16 cellular contexts compared by ENCODE assay signal in genomic region chr1:5742801-5743200, GRCh38.
A peak's percentile ranks its signal among the peaks of the same experiment; 100 is the strongest.
DNase-seq lines count a peak whose midpoint lies in the region; ATAC-seq and TF ChIP-seq lines count a peak whose summit lies in the region.
"Had no signal": no experiment of that assay in that cellular context is flagged by ENCODE, and none has a peak within 500 bp of the region (broad histone marks: within the 10 kb centered on the region; RNA-seq: fewer than 3 reads in every experiment).

No MANE protein-coding gene starts in this region.

- H3K4me1 ChIP-seq in BLaER1 = peaks cover 87% of the 10 kb centered on the region
- no peaks in the 10 kb centered on the region for H3K4me1 ChIP-seq in Peyer's patch
- no peaks in the 10 kb centered on the region for H3K4me1 ChIP-seq in right lobe of liver
- H3K4me1 ChIP-seq in sigmoid colon = no peaks in the 10 kb centered on the region
- H3K4me1 ChIP-seq: SJCRH30 had no signal

- H3K27me3 ChIP-seq in BLaER1 (no peaks in the 10 kb centered on the region), Peyer's patch (no peaks in the 10 kb centered on the region), right lobe of liver (no peaks in the 10 kb centered on the region), sigmoid colon (peaks cover 0 to 28% (median 11%) of the 10 kb centered on the region in 3 donors)

- TF ChIP-seq CTCF in Peyer's patch (IDR thresholded peaks at IDR 0.05) = no peak
- no peak for TF ChIP-seq CTCF in right lobe of liver (IDR thresholded peaks at IDR 0.05)
- no peak for TF ChIP-seq CTCF in sigmoid colon (IDR thresholded peaks at IDR 0.05)

- DNase-seq in Peyer's patch (peak in 2 of 3 donors; percentile 27 to 34), right lobe of liver (peak; percentile 16 to 47 (median 19)), sigmoid colon (peak; percentile 54)
- DNase-seq: CD4-positive, alpha-beta memory T cell; DMS79 treated with DMSO at 0.1 percent for 48 hours; GM23248; HCEC 1CT; NCI-H187 treated with DMSO at 0.1 percent for 48 hours; NK-92 treated with Interleukin-12 subunit alpha and Interleukin-12 subunit beta, amount 100 ng/mL, for 24 hours; RPMI8226; SJCRH30 had no signal

- peak overlapping the region; percentile 82 for H3K4me2 ChIP-seq in BLaER1

- intact Hi-C loops in right lobe of liver (cut with DNase I) = loop anchor here in 1 of 2 donors (10.0 kb wide), 1 partner anchor 228 kb away; no protein-coding TSS in a partner anchor
- intact Hi-C loops in sigmoid colon (cut with DNase I) = loop anchor here (10.0 kb wide), 1 partner anchor 1088 kb away; the partner anchor contains the start of gene AJAP1

- TF ChIP-seq POLR2A in Peyer's patch (IDR thresholded peaks at IDR 0.05) = no peak
- TF ChIP-seq POLR2A in right lobe of liver (IDR thresholded peaks at IDR 0.05) = no peak
- no peak for TF ChIP-seq POLR2A in sigmoid colon (IDR thresholded peaks at IDR 0.05)

- H4K20me1 ChIP-seq in BLaER1 = no peaks in the 10 kb centered on the region

- 51% methylated on average over 2 of the region's 14 CpGs for WGBS in right lobe of liver (ENCODE audit: insufficient coverage, low coverage, low lambda C conversion rate, missing lambda C conversion rate)
- WGBS in sigmoid colon, 2 donors = 86 to 88% methylated on average over 14 of the region's 14 CpGs

- H3K9me3 ChIP-seq in BLaER1 (no peaks in the 10 kb centered on the region), Peyer's patch (no peaks in the 10 kb centered on the region), right lobe of liver (no peaks in the 10 kb centered on the region), sigmoid colon (no peaks in the 10 kb centered on the region)
- H3K9me3 ChIP-seq: SJCRH30 had no signal

- no peak for ATAC-seq in right lobe of liver
- ATAC-seq in HG03521 (IDR thresholded peaks at IDR 0.05; ENCODE audit: unreplicated experiment) = no peak
- ATAC-seq in GM21515 (IDR thresholded peaks at IDR 0.05; ENCODE audit: unreplicated experiment) = no peak
- ATAC-seq in GM19328 (IDR thresholded peaks at IDR 0.05; ENCODE audit: unreplicated experiment) = no peak

- peak overlapping the region; percentile 23; the same call in 1 of the 2 replicates for H3K27ac ChIP-seq in BLaER1
- no peak overlapping the region for H3K27ac ChIP-seq in Peyer's patch
- H3K27ac ChIP-seq in right lobe of liver = no peak overlapping the region
- no peak overlapping the region for H3K27ac ChIP-seq in sigmoid colon
- H3K27ac ChIP-seq: GM23248, HL-60, SJCRH30 had no signal

- no peak overlapping the region for H3K9ac ChIP-seq in BLaER1
- H3K9ac ChIP-seq: GM23248 had no signal

- H3K36me3 ChIP-seq in BLaER1 (no peaks in the 10 kb centered on the region), Peyer's patch (no peaks in the 10 kb centered on the region), right lobe of liver (no peaks in the 10 kb centered on the region), sigmoid colon (no peaks in the 10 kb centered on the region)
- H3K36me3 ChIP-seq: SJCRH30 had no signal

- no peak for TF ChIP-seq EP300 in sigmoid colon (IDR thresholded peaks at IDR 0.05)

- H3K4me3 ChIP-seq in BLaER1 (no peak overlapping the region), Peyer's patch (no peak overlapping the region), right lobe of liver (no peak overlapping the region), sigmoid colon (no peak overlapping the region)
- H3K4me3 ChIP-seq: GM23248, SJCRH30 had no signal
